Comparison of ENCODE assay signal across 9 cellular contexts in the genomic region with DNA sequence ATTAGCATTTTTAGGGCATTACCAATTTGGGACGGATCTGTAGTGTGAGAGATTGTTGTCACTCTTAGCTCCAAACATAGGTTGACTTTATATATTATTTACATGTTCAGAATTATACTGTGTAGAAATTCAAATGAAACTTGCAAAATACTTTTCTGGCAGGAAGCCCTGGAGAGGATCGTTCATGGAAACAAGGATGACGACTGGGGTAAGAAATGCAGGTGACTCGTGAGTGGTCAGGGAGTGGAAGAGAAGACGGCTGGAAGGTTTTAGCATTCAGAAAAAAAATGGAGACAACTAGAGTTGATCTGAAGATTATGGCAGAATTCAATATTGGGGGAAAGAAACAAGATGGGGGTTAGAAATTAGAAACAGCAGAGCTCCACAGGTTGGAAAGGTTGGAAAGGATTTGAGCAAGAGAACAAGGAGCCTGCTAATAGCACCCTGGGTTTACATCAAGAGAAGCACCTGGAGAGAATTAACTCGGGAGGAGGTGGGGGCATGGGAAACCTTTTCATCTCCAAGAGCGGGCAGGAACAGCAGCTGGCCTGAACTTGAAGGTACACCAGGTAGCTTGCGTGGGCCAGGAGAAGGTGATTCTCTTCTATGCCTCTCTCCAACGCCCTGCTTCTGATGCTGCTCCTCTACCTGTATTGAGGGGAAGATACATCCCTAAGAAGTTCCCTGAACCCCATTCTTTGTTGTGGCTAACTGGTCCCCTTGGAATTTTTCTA. TPM values are rescaled to one million over a fixed set of nuclear protein-coding genes. Genes with fewer than 3 reads are reported as not detected.
A peak's percentile ranks its signal among the peaks of the same experiment; 100 is the strongest.
DNase-seq lines count a peak whose midpoint lies in the region; ATAC-seq, FAIRE-seq and TF ChIP-seq lines count a peak whose summit lies in the region.
"Had no signal": no experiment of that assay in that cellular context is flagged by ENCODE, and none has a peak within 500 bp of the region (broad histone marks: within the 10 kb centered on the region; RNA-seq: fewer than 3 reads in every experiment).

No MANE protein-coding gene starts in this region.

- H3K9me3 Mint-ChIP-seq in T-helper 2 cell treated with Interferon-gamma antibody and Interleukin-4, amounts not matched to agents 5 μg/mL and 100 μg/mL, for 36 hours, result no peaks in the 10 kb centered on the region
- no peaks in the 10 kb centered on the region for H3K9me3 Mint-ChIP-seq in activated T-helper 17 cell treated with anti-CD3 and anti-CD28 coated beads, Interleukin-2, amount 50 U/mL, for 72 hours
- H3K9me3 Mint-ChIP-seq in effector memory CD8-positive, alpha-beta T cell, result no peaks in the 10 kb centered on the region
- H3K9me3 Mint-ChIP-seq: nephron had no signal

- peak overlapping the region; percentile 62 for H3K4me3 Mint-ChIP-seq in T-helper 2 cell treated with Interferon-gamma antibody and Interleukin-4, amounts not matched to agents 5 μg/mL and 100 μg/mL, for 36 hours
- peak overlapping the region; percentile 66 for H3K4me3 Mint-ChIP-seq in activated T-helper 17 cell treated with anti-CD3 and anti-CD28 coated beads, Interleukin-2, amount 50 U/mL, for 72 hours
- H3K4me3 Mint-ChIP-seq in effector memory CD8-positive, alpha-beta T cell, result peak overlapping the region in 1 of 2 donors; percentile 56

- no peak overlapping the region for H3K27ac ChIP-seq in iPS-18a (ENCODE audit: low read length)
- H3K27ac ChIP-seq in subcutaneous abdominal adipose tissue (ENCODE audit: low read depth, low read length), result peak overlapping the region; percentile 96

- H3K4me3 ChIP-seq in iPS-18a (ENCODE audit: low read length) (peak overlapping the region; percentile 29), subcutaneous abdominal adipose tissue (ENCODE audit: low read depth in 1 of 5, low read length in 5 of 5) (peak overlapping the region in 2 of 5 donors; percentile 49 to 54)

- H3K9me3 ChIP-seq in iPS-18a (ENCODE audit: control insufficient read depth, low read depth, low read length) (no peaks in the 10 kb centered on the region), subcutaneous abdominal adipose tissue (ENCODE audit: control insufficient read depth in 5 of 5, low read length in 5 of 5) (no peaks in the 10 kb centered on the region)

- peaks cover 43% of the 10 kb centered on the region for H3K4me1 Mint-ChIP-seq in T-helper 2 cell treated with Interferon-gamma antibody and Interleukin-4, amounts not matched to agents 5 μg/mL and 100 μg/mL, for 36 hours (ENCODE audit: low read depth)
- peaks cover 42% of the 10 kb centered on the region for H3K4me1 Mint-ChIP-seq in activated T-helper 17 cell treated with anti-CD3 and anti-CD28 coated beads, Interleukin-2, amount 50 U/mL, for 72 hours
- H3K4me1 Mint-ChIP-seq in effector memory CD8-positive, alpha-beta T cell (ENCODE audit: low read depth in 2 of 2), result peaks cover 0 to 5% of the 10 kb centered on the region in 2 donors

- H3K9ac ChIP-seq in iPS-18a (ENCODE audit: low read length), result no peak overlapping the region
- H3K9ac ChIP-seq in subcutaneous abdominal adipose tissue (ENCODE audit: low read length in 5 of 5), result peak overlapping the region in 3 of 5 donors; percentile 50 to 78 (median 68)

- H3K4me1 ChIP-seq in iPS-18a (ENCODE audit: control insufficient read depth, low read depth, low read length) (peaks cover 13% of the 10 kb centered on the region), subcutaneous abdominal adipose tissue (ENCODE audit: control insufficient read depth in 5 of 5, insufficient read depth in 5 of 5, low read length in 5 of 5) (peaks cover 36 to 78% (median 55%) of the 10 kb centered on the region in 5 donors)

- no peak for ATAC-seq in activated T-helper 17 cell treated with anti-CD3 and anti-CD28 coated beads, Interleukin-2, amount 50 U/mL, for 72 hours (replicated peaks)
- ATAC-seq in effector memory CD8-positive, alpha-beta T cell (replicated peaks), result no peak

- H3K27me3 Mint-ChIP-seq in T-helper 2 cell treated with Interferon-gamma antibody and Interleukin-4, amounts not matched to agents 5 μg/mL and 100 μg/mL, for 36 hours (ENCODE audit: low read depth), result no peaks in the 10 kb centered on the region
- H3K27me3 Mint-ChIP-seq in activated T-helper 17 cell treated with anti-CD3 and anti-CD28 coated beads, Interleukin-2, amount 50 U/mL, for 72 hours, result no peaks in the 10 kb centered on the region
- peaks cover 0 to 11% of the 10 kb centered on the region in 2 donors for H3K27me3 Mint-ChIP-seq in effector memory CD8-positive, alpha-beta T cell

- H3K27me3 ChIP-seq in iPS-18a (ENCODE audit: control insufficient read depth, insufficient read depth, low read length) (peaks cover 5% of the 10 kb centered on the region), subcutaneous abdominal adipose tissue (ENCODE audit: control insufficient read depth in 5 of 5, insufficient read depth in 4 of 5, low read length in 5 of 5) (peaks cover 0 to 5% (median 0%) of the 10 kb centered on the region in 5 donors)

- H3K36me3 ChIP-seq in iPS-18a (ENCODE audit: control insufficient read depth, low read depth, low read length) (no peaks in the 10 kb centered on the region), subcutaneous abdominal adipose tissue (ENCODE audit: control insufficient read depth in 5 of 5, insufficient read depth in 5 of 5, low read length in 5 of 5) (no peaks in the 10 kb centered on the region)

- no peak for DNase-seq in T-helper 2 cell treated with Interferon-gamma antibody and Interleukin-4, amounts not matched to agents 5 μg/mL and 100 μg/mL, for 36 hours (ENCODE audit: low spot score)
- no peak for DNase-seq in T-helper 2 cell
- no peak for DNase-seq in GM12892 (ENCODE audit: insufficient read length)
- no peak for DNase-seq in activated gamma-delta T cell (lab: John Stamatoyannopoulos, UW)
- no peak for DNase-seq in effector memory CD8-positive, alpha-beta T cell

- no peak for TF ChIP-seq POLR2A in GM12892 (IDR thresholded peaks at IDR 0.05; ENCODE audit: low read depth, low read length)

- peak overlapping the region; percentile 37 for H3K27ac Mint-ChIP-seq in T-helper 2 cell treated with Interferon-gamma antibody and Interleukin-4, amounts not matched to agents 5 μg/mL and 100 μg/mL, for 36 hours
- H3K27ac Mint-ChIP-seq in activated T-helper 17 cell treated with anti-CD3 and anti-CD28 coated beads, Interleukin-2, amount 50 U/mL, for 72 hours, result peak overlapping the region; percentile 90
- no peak overlapping the region for H3K27ac Mint-ChIP-seq in effector memory CD8-positive, alpha-beta T cell
- H3K27ac Mint-ChIP-seq: nephron had no signal

- H3K36me3 Mint-ChIP-seq in T-helper 2 cell treated with Interferon-gamma antibody and Interleukin-4, amounts not matched to agents 5 μg/mL and 100 μg/mL, for 36 hours (ENCODE audit: low read depth), result no peaks in the 10 kb centered on the region
- H3K36me3 Mint-ChIP-seq in activated T-helper 17 cell treated with anti-CD3 and anti-CD28 coated beads, Interleukin-2, amount 50 U/mL, for 72 hours (ENCODE audit: low read depth), result peaks cover 6% of the 10 kb centered on the region
- H3K36me3 Mint-ChIP-seq in effector memory CD8-positive, alpha-beta T cell (ENCODE audit: insufficient read depth), result peaks cover 5% of the 10 kb centered on the region

- no peak for FAIRE-seq in GM12892 (lab: Jason Lieb, UNC)

RNA-seq across cellular contexts. Expression of gene GLRX, which starts 37.0 kb away (rescaled TPM):
- 10 to 100 TPM; 45.1 to 62.3 TPM for total RNA-seq in activated T-helper 17 cell treated with anti-CD3 and anti-CD28 coated beads, Interleukin-2, amount 50 U/mL, for 72 hours
- polyA plus RNA-seq in GM12892 (2012; ENCODE audit: missing spikeins), result 144 TPM

Comparison
In these comparisons a context has a peak if more than half of its experiments do, and no peak if none do; other contexts are left out.
1. H3K27ac Mint-ChIP-seq: peak in T-helper 2 cell treated with Interferon-gamma antibody and Interleukin-4, amounts not matched to agents 5 μg/mL and 100 μg/mL, for 36 hours (single experiment) and activated T-helper 17 cell treated with anti-CD3 and anti-CD28 coated beads, Interleukin-2, amount 50 U/mL, for 72 hours (single experiment); none in effector memory CD8-positive, alpha-beta T cell (0 of 2).